In the genomic region with DNA sequence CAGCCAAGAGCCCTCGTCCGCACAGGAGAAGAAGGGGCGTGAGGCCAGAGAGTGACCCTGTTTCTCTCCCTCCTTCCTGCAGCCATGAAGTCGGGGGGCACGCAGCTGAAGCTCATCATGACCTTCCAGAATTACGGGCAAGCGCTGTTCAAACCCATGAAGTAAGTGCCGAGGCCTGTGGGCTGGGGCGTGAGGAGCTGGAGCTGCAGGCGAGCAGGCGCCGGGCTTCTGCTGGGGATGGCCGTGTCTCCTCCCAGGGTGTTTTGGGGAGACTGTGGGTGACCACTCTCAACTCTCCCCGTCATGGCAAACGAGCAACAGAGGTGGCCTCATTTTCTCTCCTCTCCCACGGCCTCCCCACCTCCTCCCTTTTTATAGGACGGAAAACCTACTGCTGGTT, we compare ENCODE assay signal across 8 cellular contexts. TPM values are rescaled to one million over a fixed set of nuclear protein-coding genes. Genes with fewer than 3 reads are reported as not detected.
"Had no signal": no experiment of that assay in that cellular context is flagged by ENCODE, and none has a peak within 500 bp of the region (broad histone marks: within the 10 kb centered on the region; RNA-seq: fewer than 3 reads in every experiment).

No MANE protein-coding gene starts in this region.

- H3K9ac ChIP-seq: KMS-11 had no signal

- H3K4me2 ChIP-seq: GM23338, KMS-11 had no signal

- DNase-seq: H9, HCEC 1CT, Karpas-422, KBM-7 had no signal

- H3K4me3 ChIP-seq: GM23338 had no signal

- H2AFZ ChIP-seq: GM23338 had no signal

- H3K27ac ChIP-seq: HL-60, KMS-11 had no signal

RNA-seq across cellular contexts. Expression of a gene that starts 16.4 kb away (rescaled TPM):
- polyA plus RNA-seq: IgD-negative memory B cell had no signal
